In the genomic region with DNA sequence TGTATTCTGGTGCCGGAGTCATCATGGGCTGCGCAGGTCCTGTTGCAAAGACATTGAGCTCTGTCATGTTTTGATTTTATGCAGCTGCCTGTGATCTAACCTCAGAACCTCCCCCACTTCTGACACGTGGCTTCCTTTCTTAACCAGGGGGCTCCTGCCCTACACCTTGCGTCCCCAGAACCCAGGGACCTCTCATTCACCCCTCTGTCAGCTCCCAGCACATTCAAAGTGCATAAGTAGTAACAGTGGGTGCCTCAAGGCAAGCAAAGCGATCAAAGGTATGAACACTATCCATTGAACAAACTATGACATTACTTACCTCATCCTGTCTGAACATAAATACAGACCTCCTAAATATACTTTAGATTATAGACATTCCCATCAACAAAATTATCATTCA, we compare ENCODE assay signal across 34 cellular contexts.
"Had no signal": no experiment of that assay in that cellular context is flagged by ENCODE, and none has a peak within 500 bp of the region (broad histone marks: within the 10 kb centered on the region; RNA-seq: fewer than 3 reads in every experiment).

No MANE protein-coding gene starts in this region.

- H3K4me1 ChIP-seq: Peyer's patch, SJSA1 had no signal

- H3K9me3 Mint-ChIP-seq: activated naive CD8-positive, alpha-beta T cell treated with anti-CD3 and anti-CD28 coated beads for 36 hours had no signal

- H3K4me3 ChIP-seq: K562, Peyer's patch, SJSA1 had no signal

- H3K4me3 Mint-ChIP-seq: activated CD4-positive, alpha-beta memory T cell treated with anti-CD3 and anti-CD28 coated beads, Interleukin-2, amount 10 ng/mL, durations not matched to agents 7 days and 5 days; activated CD8-positive, alpha-beta memory T cell treated with anti-CD3 and anti-CD28 coated beads, Interleukin-2, amount 10 ng/mL, durations not matched to agents 7 days and 5 days; activated naive CD8-positive, alpha-beta T cell treated with anti-CD3 and anti-CD28 coated beads for 36 hours; activated T-cell treated with anti-CD3 and anti-CD28 coated beads, Interleukin-2, amount 50 U/mL, for 72 hours; activated T-helper 17 cell treated with anti-CD3 and anti-CD28 coated beads, Interleukin-2, amount 50 U/mL, for 72 hours had no signal

- H3K4me1 Mint-ChIP-seq: activated CD4-positive, alpha-beta memory T cell treated with anti-CD3 and anti-CD28 coated beads, Interleukin-2, amount 10 ng/mL, durations not matched to agents 7 days and 5 days; activated CD8-positive, alpha-beta memory T cell treated with anti-CD3 and anti-CD28 coated beads, Interleukin-2, amount 10 ng/mL, durations not matched to agents 7 days and 5 days; activated naive CD8-positive, alpha-beta T cell treated with anti-CD3 and anti-CD28 coated beads for 36 hours; activated T-helper 17 cell treated with anti-CD3 and anti-CD28 coated beads, Interleukin-2, amount 50 U/mL, for 72 hours had no signal

- FAIRE-seq: K562 had no signal

- H3K36me3 Mint-ChIP-seq: activated naive CD8-positive, alpha-beta T cell treated with anti-CD3 and anti-CD28 coated beads for 36 hours had no signal

- H3K36me3 ChIP-seq: brain microvascular endothelial cell, Peyer's patch, SJSA1, WERI-Rb-1 had no signal

- H3K27ac ChIP-seq: brain microvascular endothelial cell, Peyer's patch, SJSA1, WERI-Rb-1 had no signal

- H3K27me3 ChIP-seq: brain microvascular endothelial cell, Peyer's patch, SJSA1 had no signal

- H3K9me3 ChIP-seq: Peyer's patch had no signal

- H3K27me3 Mint-ChIP-seq: activated CD4-positive, alpha-beta memory T cell treated with anti-CD3 and anti-CD28 coated beads, Interleukin-2, amount 10 ng/mL, durations not matched to agents 7 days and 5 days; activated CD8-positive, alpha-beta memory T cell treated with anti-CD3 and anti-CD28 coated beads, Interleukin-2, amount 10 ng/mL, durations not matched to agents 7 days and 5 days; activated naive CD8-positive, alpha-beta T cell treated with anti-CD3 and anti-CD28 coated beads for 36 hours had no signal

- DNase-seq: activated CD4-positive, alpha-beta memory T cell treated with anti-CD3 and anti-CD28 coated beads, Interleukin-2, amount 10 ng/mL, durations not matched to agents 7 days and 5 days; activated CD4-positive, alpha-beta T cell treated with anti-CD3 and anti-CD28 coated beads for 1 hour; activated CD4-positive, alpha-beta T cell treated with anti-CD3 and anti-CD28 coated beads for 48 hours; activated CD4-positive, CD25-positive, alpha-beta regulatory T cell; activated CD8-positive, alpha-beta memory T cell treated with anti-CD3 and anti-CD28 coated beads for 24 hours; activated CD8-positive, alpha-beta memory T cell treated with anti-CD3 and anti-CD28 coated beads, Interleukin-2, amount 10 ng/mL, durations not matched to agents 7 days and 5 days; activated CD8-positive, alpha-beta memory T cell treated with anti-CD3 and anti-CD28 coated beads, Interleukin-2, amount 50 U/mL, for 48 hours; activated effector memory CD4-positive, alpha-beta T cell treated with anti-CD3 and anti-CD28 coated beads, Interleukin-2, amount 50 U/mL, for 16 hours; activated naive CD4-positive, alpha-beta T cell; activated naive CD4-positive, alpha-beta T cell treated with anti-CD3 and anti-CD28 coated beads, Interleukin-2, amount 50 U/mL, for 16 hours; activated naive CD8-positive, alpha-beta T cell treated with anti-CD3 and anti-CD28 coated beads for 36 hours; activated T-cell treated with anti-CD3 and anti-CD28 coated beads, Interleukin-2, amount 50 U/mL, for 1 hour; activated T-cell treated with anti-CD3 and anti-CD28 coated beads, Interleukin-2, amount 50 U/mL, for 72 hours; amniotic stem cell; aorta; brain microvascular endothelial cell; central memory CD4-positive, alpha-beta T cell; NCI-H1092 treated with DMSO at 0.1 percent for 48 hours; NCI-H1417; NCI-H1694 treated with DMSO at 0.1 percent for 48 hours; NCI-H2029; NCI-H510A; NCI-H526; NCI-H748 treated with DMSO at 0.1 percent for 48 hours; NK-92 treated with Interleukin-12 subunit alpha and Interleukin-12 subunit beta, amount 100 ng/mL, for 24 hours; PC-3; Peyer's patch; RPMI8226; SHP77 treated with DMSO at 0.1 percent for 48 hours; T1000; WERI-Rb-1 had no signal

- H3K27ac Mint-ChIP-seq: activated CD4-positive, alpha-beta memory T cell treated with anti-CD3 and anti-CD28 coated beads, Interleukin-2, amount 10 ng/mL, durations not matched to agents 7 days and 5 days; activated CD8-positive, alpha-beta memory T cell treated with anti-CD3 and anti-CD28 coated beads, Interleukin-2, amount 10 ng/mL, durations not matched to agents 7 days and 5 days; activated naive CD8-positive, alpha-beta T cell treated with anti-CD3 and anti-CD28 coated beads for 36 hours; activated T-cell treated with anti-CD3 and anti-CD28 coated beads, Interleukin-2, amount 50 U/mL, for 72 hours; activated T-helper 17 cell treated with anti-CD3 and anti-CD28 coated beads, Interleukin-2, amount 50 U/mL, for 72 hours had no signal
